In the genomic region with DNA sequence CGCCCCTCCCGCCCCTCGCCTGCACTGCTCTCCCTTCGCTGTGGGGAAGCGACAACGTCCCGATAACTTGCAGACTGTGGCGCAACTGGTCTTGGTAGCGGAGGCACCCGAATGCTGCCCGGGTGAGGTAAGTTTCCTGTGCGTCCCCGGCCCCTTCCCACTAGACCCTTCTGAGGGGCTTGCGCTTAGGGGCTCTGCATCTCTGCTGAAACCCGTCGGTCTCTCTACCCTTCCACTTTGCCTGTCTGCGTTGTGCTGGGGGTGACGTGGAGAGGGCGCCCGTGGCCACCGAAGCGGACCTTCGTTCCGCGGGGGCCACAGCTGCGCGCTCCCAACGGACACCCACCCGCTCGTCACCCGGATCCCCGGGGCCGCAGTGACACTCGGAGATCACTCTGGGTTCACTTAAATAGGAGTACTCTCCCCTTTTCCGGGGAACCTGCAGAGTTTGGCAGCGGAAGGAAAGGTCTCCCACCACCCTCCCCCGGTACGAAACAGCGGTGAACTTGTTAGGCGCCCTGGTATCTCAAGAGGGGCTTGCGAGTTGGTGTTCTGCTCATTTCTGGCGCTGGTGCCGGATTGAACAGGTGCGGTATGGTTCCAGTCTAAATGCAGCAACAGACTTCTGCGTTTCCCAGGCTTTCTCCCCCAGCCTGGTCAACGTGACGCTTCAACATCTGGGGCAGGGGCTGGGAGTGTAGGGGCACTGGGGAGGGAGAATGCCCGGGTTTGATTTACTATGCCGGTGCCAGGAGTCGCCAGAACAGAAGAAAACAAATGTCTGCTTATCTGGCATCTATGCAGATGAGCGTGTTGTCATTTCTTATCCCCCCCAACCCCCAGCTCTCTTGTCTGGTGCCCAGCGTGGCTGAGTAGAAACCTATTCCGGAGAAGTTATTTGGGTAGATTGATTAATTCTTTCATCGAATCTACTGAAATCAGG, we compare ENCODE assay signal across 2 cellular contexts.
A peak's percentile ranks its signal among the peaks of the same experiment; 100 is the strongest.
TF ChIP-seq lines count a peak whose summit lies in the region.

No MANE protein-coding gene starts in this region.

TF ChIP-seq in HEK293, 187 proteins besides CTCF, POLR2A, EP300 and RAD21 (continued from another document and continues in another):
- TF ChIP-seq, protein P1, sequence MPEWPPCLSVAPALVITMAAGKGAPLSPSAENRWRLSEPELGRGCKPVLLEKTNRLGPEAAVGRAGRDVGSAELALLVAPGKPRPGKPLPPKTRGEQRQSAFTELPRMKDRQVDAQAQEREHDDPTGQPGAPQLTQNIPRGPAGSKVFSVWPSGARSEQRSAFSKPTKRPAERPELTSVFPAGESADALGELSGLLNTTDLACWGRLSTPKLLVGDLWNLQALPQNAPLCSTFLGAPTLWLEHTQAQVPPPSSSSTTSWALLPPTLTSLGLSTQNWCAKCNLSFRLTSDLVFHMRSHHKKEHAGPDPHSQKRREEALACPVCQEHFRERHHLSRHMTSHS (tag by site-specific recombination; IDR thresholded peaks at IDR 0.05), result no peak
- TF ChIP-seq, protein P2, sequence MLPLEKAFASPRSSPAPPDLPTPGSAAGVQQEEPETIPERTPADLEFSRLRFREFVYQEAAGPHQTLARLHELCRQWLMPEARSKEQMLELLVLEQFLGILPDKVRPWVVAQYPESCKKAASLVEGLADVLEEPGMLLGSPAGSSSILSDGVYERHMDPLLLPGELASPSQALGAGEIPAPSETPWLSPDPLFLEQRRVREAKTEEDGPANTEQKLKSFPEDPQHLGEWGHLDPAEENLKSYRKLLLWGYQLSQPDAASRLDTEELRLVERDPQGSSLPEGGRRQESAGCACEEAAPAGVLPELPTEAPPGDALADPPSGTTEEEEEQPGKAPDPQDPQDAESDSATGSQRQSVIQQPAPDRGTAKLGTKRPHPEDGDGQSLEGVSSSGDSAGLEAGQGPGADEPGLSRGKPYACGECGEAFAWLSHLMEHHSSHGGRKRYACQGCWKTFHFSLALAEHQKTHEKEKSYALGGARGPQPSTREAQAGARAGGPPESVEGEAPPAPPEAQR (tag by site-specific recombination; IDR thresholded peaks at IDR 0.05), result no peak
- TF ChIP-seq ZNF24 (tag by site-specific recombination; IDR thresholded peaks at IDR 0.05) (no peak), YY1 (tag by site-specific recombination; IDR thresholded peaks at IDR 0.05) (no peak), ZNF350 (tag by site-specific recombination; IDR thresholded peaks at IDR 0.05) (no peak), KLF7 (tag by site-specific recombination; IDR thresholded peaks at IDR 0.05; ENCODE audit: borderline replicate concordance) (no peak), ZNF544 (tag by site-specific recombination; IDR thresholded peaks at IDR 0.05) (no peak), ZNF561 (tag by site-specific recombination; IDR thresholded peaks at IDR 0.05; ENCODE audit: borderline replicate concordance) (0 out of 2 replicates have a peak, but pooled peaks have one; percentile 22), ZNF37A (tag by site-specific recombination; IDR thresholded peaks at IDR 0.05) (no peak), GLIS2 (tag by site-specific recombination; IDR thresholded peaks at IDR 0.05) (peak; percentile 56; the same call in 1 of the 2 replicates), MEIS1 (CRISPR knock-in tag; IDR thresholded peaks at IDR 0.05; ENCODE audit: borderline replicate concordance) (no peak), ZNF223 (tag by site-specific recombination; IDR thresholded peaks at IDR 0.05) (no peak), BCL11B (tag by site-specific recombination; IDR thresholded peaks at IDR 0.05; ENCODE audit: low read depth) (no peak), ZNF140 (tag by site-specific recombination; IDR thresholded peaks at IDR 0.05) (no peak)
- TF ChIP-seq, protein P3, sequence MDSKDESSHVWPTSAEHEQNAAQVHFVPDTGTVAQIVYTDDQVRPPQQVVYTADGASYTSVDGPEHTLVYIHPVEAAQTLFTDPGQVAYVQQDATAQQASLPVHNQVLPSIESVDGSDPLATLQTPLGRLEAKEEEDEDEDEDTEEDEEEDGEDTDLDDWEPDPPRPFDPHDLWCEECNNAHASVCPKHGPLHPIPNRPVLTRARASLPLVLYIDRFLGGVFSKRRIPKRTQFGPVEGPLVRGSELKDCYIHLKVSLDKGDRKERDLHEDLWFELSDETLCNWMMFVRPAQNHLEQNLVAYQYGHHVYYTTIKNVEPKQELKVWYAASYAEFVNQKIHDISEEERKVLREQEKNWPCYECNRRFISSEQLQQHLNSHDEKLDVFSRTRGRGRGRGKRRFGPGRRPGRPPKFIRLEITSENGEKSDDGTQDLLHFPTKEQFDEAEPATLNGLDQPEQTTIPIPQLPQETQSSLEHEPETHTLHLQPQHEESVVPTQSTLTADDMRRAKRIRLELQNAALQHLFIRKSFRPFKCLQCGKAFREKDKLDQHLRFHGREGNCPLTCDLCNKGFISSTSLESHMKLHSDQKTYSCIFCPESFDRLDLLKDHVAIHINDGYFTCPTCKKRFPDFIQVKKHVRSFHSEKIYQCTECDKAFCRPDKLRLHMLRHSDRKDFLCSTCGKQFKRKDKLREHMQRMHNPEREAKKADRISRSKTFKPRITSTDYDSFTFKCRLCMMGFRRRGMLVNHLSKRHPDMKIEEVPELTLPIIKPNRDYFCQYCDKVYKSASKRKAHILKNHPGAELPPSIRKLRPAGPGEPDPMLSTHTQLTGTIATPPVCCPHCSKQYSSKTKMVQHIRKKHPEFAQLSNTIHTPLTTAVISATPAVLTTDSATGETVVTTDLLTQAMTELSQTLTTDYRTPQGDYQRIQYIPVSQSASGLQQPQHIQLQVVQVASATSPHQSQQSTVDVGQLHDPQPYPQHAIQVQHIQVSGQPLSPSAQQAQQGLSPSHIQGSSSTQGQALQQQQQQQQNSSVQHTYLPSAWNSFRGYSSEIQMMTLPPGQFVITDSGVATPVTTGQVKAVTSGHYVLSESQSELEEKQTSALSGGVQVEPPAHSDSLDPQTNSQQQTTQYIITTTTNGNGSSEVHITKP (tag by site-specific recombination; IDR thresholded peaks at IDR 0.05), result 0 out of 2 replicates have a peak, but pooled peaks have one; percentile 18
- TF ChIP-seq, protein P4, sequence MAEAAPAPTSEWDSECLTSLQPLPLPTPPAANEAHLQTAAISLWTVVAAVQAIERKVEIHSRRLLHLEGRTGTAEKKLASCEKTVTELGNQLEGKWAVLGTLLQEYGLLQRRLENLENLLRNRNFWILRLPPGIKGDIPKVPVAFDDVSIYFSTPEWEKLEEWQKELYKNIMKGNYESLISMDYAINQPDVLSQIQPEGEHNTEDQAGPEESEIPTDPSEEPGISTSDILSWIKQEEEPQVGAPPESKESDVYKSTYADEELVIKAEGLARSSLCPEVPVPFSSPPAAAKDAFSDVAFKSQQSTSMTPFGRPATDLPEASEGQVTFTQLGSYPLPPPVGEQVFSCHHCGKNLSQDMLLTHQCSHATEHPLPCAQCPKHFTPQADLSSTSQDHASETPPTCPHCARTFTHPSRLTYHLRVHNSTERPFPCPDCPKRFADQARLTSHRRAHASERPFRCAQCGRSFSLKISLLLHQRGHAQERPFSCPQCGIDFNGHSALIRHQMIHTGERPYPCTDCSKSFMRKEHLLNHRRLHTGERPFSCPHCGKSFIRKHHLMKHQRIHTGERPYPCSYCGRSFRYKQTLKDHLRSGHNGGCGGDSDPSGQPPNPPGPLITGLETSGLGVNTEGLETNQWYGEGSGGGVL (tag by site-specific recombination; IDR thresholded peaks at IDR 0.05), result peak; percentile 13; the same call in 1 of the 2 replicates
- TF ChIP-seq, protein P5, sequence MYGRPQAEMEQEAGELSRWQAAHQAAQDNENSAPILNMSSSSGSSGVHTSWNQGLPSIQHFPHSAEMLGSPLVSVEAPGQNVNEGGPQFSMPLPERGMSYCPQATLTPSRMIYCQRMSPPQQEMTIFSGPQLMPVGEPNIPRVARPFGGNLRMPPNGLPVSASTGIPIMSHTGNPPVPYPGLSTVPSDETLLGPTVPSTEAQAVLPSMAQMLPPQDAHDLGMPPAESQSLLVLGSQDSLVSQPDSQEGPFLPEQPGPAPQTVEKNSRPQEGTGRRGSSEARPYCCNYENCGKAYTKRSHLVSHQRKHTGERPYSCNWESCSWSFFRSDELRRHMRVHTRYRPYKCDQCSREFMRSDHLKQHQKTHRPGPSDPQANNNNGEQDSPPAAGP (tag by site-specific recombination; IDR thresholded peaks at IDR 0.05), result no peak

TF ChIP-seq in HepG2, 621 proteins besides CTCF, POLR2A, EP300 and RAD21 (continued from another document and continues in another):
- TF ChIP-seq, protein P6, sequence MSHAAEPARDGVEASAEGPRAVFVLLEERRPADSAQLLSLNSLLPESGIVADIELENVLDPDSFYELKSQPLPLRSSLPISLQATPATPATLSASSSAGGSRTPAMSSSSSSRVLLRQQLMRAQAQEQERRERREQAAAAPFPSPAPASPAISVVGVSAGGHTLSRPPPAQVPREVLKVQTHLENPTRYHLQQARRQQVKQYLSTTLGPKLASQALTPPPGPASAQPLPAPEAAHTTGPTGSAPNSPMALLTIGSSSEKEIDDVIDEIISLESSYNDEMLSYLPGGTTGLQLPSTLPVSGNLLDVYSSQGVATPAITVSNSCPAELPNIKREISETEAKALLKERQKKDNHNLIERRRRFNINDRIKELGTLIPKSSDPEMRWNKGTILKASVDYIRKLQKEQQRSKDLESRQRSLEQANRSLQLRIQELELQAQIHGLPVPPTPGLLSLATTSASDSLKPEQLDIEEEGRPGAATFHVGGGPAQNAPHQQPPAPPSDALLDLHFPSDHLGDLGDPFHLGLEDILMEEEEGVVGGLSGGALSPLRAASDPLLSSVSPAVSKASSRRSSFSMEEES (CRISPR knock-in tag; IDR thresholded peaks at IDR 0.05), result peak; percentile 18; the same call in 1 of the 2 replicates
- TF ChIP-seq FOSL2 (CRISPR knock-in tag; IDR thresholded peaks at IDR 0.05) (no peak), NFKB2 (CRISPR knock-in tag; IDR thresholded peaks at IDR 0.05; ENCODE audit: borderline replicate concordance) (peak; percentile 52; the same call in 1 of the 2 replicates), CEBPB (IDR thresholded peaks at IDR 0.05; ENCODE audit: borderline replicate concordance, low read depth, low read length) (peak; percentile 55; the same call in 1 of the 2 replicates), STAG1 (CRISPR knock-in tag; IDR thresholded peaks at IDR 0.05) (peak; percentile 68), KMT2B (CRISPR knock-in tag; IDR thresholded peaks at IDR 0.05) (peak; percentile 79), CREB1 (IDR thresholded peaks at IDR 0.05) (peak; percentile 46), CREB1 (CRISPR knock-in tag; IDR thresholded peaks at IDR 0.05) (no peak), PHF8 (CRISPR knock-in tag; IDR thresholded peaks at IDR 0.05) (peak; percentile 58), TARDBP (CRISPR knock-in tag; IDR thresholded peaks at IDR 0.05) (0 out of 2 replicates have a peak, but pooled peaks have one; percentile 27), ZNF546 (CRISPR knock-in tag; conservative IDR thresholded peaks at IDR 0.05) (0 out of 2 replicates have a peak, but pooled peaks have one; percentile 69), MEIS2 (CRISPR knock-in tag; IDR thresholded peaks at IDR 0.05) (0 out of 2 replicates have a peak, but pooled peaks have one; percentile 48), ZNF33B (CRISPR knock-in tag; IDR thresholded peaks at IDR 0.05) (no peak), SMAD1 (CRISPR knock-in tag; IDR thresholded peaks at IDR 0.05; ENCODE audit: borderline replicate concordance, low read depth) (0 out of 2 replicates have a peak, but pooled peaks have one; percentile 27), HNRNPLL (IDR thresholded peaks at IDR 0.05; ENCODE audit: low read depth, low read length, poor library complexity, severe bottlenecking) (peak; percentile 17), MTF2 (CRISPR knock-in tag; IDR thresholded peaks at IDR 0.05; ENCODE audit: borderline replicate concordance) (peak; percentile 83; the same call in 1 of the 2 replicates), MXI1 (IDR thresholded peaks at IDR 0.05; ENCODE audit: borderline replicate concordance, low read depth, low read length) (no peak)
- TF ChIP-seq, protein P7, sequence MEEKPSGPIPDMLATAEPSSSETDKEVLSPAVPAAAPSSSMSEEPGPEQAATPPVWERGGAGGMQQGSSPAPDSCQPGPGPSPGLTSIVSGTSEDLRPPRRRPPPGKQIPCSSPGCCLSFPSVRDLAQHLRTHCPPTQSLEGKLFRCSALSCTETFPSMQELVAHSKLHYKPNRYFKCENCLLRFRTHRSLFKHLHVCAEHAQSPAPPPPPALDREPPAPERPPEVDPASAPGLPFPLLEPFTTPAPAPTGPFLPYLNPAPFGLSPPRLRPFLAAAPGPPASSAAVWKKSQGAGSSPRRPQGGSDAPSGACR (CRISPR knock-in tag; IDR thresholded peaks at IDR 0.05), result peak; percentile 74; the same call in 1 of the 2 replicates
- TF ChIP-seq, protein P8, sequence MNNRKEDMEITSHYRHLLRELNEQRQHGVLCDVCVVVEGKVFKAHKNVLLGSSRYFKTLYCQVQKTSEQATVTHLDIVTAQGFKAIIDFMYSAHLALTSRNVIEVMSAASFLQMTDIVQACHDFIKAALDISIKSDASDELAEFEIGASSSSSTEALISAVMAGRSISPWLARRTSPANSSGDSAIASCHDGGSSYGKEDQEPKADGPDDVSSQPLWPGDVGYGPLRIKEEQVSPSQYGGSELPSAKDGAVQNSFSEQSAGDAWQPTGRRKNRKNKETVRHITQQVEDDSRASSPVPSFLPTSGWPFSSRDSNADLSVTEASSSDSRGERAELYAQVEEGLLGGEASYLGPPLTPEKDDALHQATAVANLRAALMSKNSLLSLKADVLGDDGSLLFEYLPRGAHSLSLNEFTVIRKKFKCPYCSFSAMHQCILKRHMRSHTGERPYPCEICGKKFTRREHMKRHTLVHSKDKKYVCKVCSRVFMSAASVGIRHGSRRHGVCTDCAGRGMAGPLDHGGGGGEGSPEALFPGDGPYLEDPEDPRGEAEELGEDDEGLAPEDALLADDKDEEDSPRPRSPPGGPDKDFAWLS (CRISPR knock-in tag; IDR thresholded peaks at IDR 0.05; ENCODE audit: borderline replicate concordance), result no peak
- TF ChIP-seq, protein P9, sequence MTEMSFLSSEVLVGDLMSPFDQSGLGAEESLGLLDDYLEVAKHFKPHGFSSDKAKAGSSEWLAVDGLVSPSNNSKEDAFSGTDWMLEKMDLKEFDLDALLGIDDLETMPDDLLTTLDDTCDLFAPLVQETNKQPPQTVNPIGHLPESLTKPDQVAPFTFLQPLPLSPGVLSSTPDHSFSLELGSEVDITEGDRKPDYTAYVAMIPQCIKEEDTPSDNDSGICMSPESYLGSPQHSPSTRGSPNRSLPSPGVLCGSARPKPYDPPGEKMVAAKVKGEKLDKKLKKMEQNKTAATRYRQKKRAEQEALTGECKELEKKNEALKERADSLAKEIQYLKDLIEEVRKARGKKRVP (CRISPR knock-in tag; IDR thresholded peaks at IDR 0.05), result peak in 1 of 2 experiments; percentile 42; a peak in 1 of 4 replicates
- TF ChIP-seq, protein P10, sequence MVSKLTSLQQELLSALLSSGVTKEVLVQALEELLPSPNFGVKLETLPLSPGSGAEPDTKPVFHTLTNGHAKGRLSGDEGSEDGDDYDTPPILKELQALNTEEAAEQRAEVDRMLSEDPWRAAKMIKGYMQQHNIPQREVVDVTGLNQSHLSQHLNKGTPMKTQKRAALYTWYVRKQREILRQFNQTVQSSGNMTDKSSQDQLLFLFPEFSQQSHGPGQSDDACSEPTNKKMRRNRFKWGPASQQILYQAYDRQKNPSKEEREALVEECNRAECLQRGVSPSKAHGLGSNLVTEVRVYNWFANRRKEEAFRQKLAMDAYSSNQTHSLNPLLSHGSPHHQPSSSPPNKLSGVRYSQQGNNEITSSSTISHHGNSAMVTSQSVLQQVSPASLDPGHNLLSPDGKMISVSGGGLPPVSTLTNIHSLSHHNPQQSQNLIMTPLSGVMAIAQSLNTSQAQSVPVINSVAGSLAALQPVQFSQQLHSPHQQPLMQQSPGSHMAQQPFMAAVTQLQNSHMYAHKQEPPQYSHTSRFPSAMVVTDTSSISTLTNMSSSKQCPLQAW (CRISPR knock-in tag; IDR thresholded peaks at IDR 0.05), result peak; percentile 49; the same call in 1 of the 2 replicates
